In the genomic region with DNA sequence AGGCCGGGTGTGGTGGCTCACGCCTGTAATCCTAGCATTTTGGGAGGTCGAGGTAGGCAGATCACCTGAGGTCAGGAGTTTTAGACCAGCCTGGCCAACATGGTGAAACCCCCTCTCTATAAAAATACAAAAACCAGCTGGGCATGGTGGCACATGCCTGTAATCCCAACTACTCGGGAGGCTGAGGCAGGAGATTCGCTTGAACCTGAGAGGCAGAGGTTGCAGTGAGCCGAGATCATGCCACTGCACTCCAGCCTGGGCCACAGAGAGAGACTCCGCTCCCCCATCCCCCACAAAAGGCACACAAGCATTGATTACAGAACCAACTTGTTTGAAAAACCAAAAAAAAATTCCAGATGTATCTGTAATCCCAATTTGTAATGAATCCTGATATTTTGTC, we compare ENCODE assay signal across 8 cellular contexts. TPM values are rescaled to one million over a fixed set of nuclear protein-coding genes. Genes with fewer than 3 reads are reported as not detected.
DNase-seq lines count a peak whose midpoint lies in the region; ATAC-seq, FAIRE-seq and TF ChIP-seq lines count a peak whose summit lies in the region.
"Not testable (repeated sequence)": the region's sequence is repeated elsewhere in the genome, so short reads cannot be mapped to it uniquely, and the experiment has no call there.

No MANE protein-coding gene starts in this region.

- H3K4me3 ChIP-seq in CD4-positive, alpha-beta memory T cell (ENCODE audit: low read length in 2 of 2): peak overlapping the region; percentile 77 to 97
- H3K4me3 ChIP-seq in LNCaP clone FGC (ENCODE audit: low read depth, low read length) (peak overlapping the region; percentile 60), fibroblast of lung (replicated peaks in 1 of 4; ENCODE audit: control extremely low read depth in 1 of 4, insufficient read depth in 1 of 4, low read depth in 3 of 4, low read length in 4 of 4) (peak overlapping the region; percentile 54 to 88 (median 68)), right lobe of liver (peak overlapping the region; percentile 75 to 88 (median 86)), pancreas (peak overlapping the region; percentile 76 to 86 (median 80)), thyroid gland (replicated peaks in 1 of 3) (peak overlapping the region; percentile 33 to 90 (median 40))

- not testable (repeated sequence) for H3K9me3 Mint-ChIP-seq in CD4-positive, alpha-beta memory T cell; activated CD4-positive, alpha-beta T cell treated with anti-CD3 and anti-CD28 coated beads, Interleukin-2, amount 10 ng/mL, durations not matched to agents 7 days and 5 days; brain

- peak overlapping the region; percentile 83 for H3K9ac ChIP-seq in fibroblast of lung (ENCODE audit: insufficient read depth, low read length)

- TF ChIP-seq CTCF in LNCaP clone FGC (IDR thresholded peaks at IDR 0.05; ENCODE audit: control insufficient read depth, extremely low read depth, insufficient read depth); brain (conservative IDR thresholded peaks at IDR 0.05); fibroblast of lung (conservative IDR thresholded peaks at IDR 0.05 in 1 of 2, IDR thresholded peaks at IDR 0.05 in 1 of 2; ENCODE audit: low read depth in 1 of 2, low read length in 2 of 2); right lobe of liver (IDR thresholded peaks at IDR 0.05); pancreas (IDR thresholded peaks at IDR 0.05); thyroid gland (IDR thresholded peaks at IDR 0.05): not testable (repeated sequence)

- intact Hi-C loops in CD4-positive, alpha-beta memory T cell (cut with micrococcal nuclease): loop anchor here (1.0 to 2.0 kb wide), 3 partner anchors 8 to 94 kb away; no protein-coding TSS in a partner anchor
- intact Hi-C loops in right lobe of liver (cut with DNase I); pancreas (cut with DNase I); thyroid gland (cut with DNase I): not testable (repeated sequence)

- CTCF ChIA-PET in CD4-positive, alpha-beta memory T cell (lab: Charles Lee; ENCODE audit: partially characterized antibody): interaction anchor here (1.2 kb wide), 1 partner anchor 37 kb away, joined by 3 read pairs; no protein-coding TSS in a partner anchor
- CTCF ChIA-PET in activated CD4-positive, alpha-beta T cell treated with anti-CD3 and anti-CD28 coated beads, Interleukin-2, amount 10 ng/mL, durations not matched to agents 7 days and 5 days (lab: Charles Lee): interaction anchor here (0.8 to 1.2 kb wide), 4 partner anchors 7 to 164 kb away, joined by 3 read pairs; no protein-coding TSS in a partner anchor

- WGBS in right lobe of liver (ENCODE audit: insufficient coverage, low coverage, low lambda C conversion rate, missing lambda C conversion rate): 60% methylated on average over 6 of the region's 7 CpGs
- 29 to 30% methylated on average over 7 of the region's 7 CpGs for WGBS in pancreas, 2 donors
- WGBS in thyroid gland, 2 donors: 66 to 71% methylated on average over 7 of the region's 7 CpGs

- peak overlapping the region; percentile 94 to 99 (median 98) for H3K4me3 Mint-ChIP-seq in CD4-positive, alpha-beta memory T cell
- peak overlapping the region; percentile 100 for H3K4me3 Mint-ChIP-seq in activated CD4-positive, alpha-beta T cell treated with anti-CD3 and anti-CD28 coated beads, Interleukin-2, amount 10 ng/mL, durations not matched to agents 7 days and 5 days
- H3K4me3 Mint-ChIP-seq in brain: peak overlapping the region; percentile 86 to 99 (median 93)

- H3K4me1 ChIP-seq in CD4-positive, alpha-beta memory T cell (ENCODE audit: insufficient read depth, low read length): peaks cover 57% of the 10 kb centered on the region
- H3K4me1 ChIP-seq in fibroblast of lung (ENCODE audit: control insufficient read depth, extremely low read depth, insufficient read depth, low read length) (peaks cover 11% of the 10 kb centered on the region), right lobe of liver (peaks cover 0 to 45% (median 8%) of the 10 kb centered on the region in 4 donors), pancreas (peaks cover 20 to 43% (median 34%) of the 10 kb centered on the region in 3 donors), thyroid gland (peaks cover 44 to 54% of the 10 kb centered on the region in 2 donors)

- H3K9me3 ChIP-seq in CD4-positive, alpha-beta memory T cell (ENCODE audit: control insufficient read depth in 1 of 2, low read length in 2 of 2); fibroblast of lung (ENCODE audit: control insufficient read depth, insufficient read depth, low read depth, low read length); right lobe of liver; pancreas; thyroid gland: not testable (repeated sequence)

- not testable (repeated sequence) for H3K36me3 ChIP-seq in CD4-positive, alpha-beta memory T cell (ENCODE audit: insufficient read depth, low read length); fibroblast of lung (ENCODE audit: control insufficient read depth, insufficient read depth, low read length); right lobe of liver; pancreas; thyroid gland

- H4K20me1 ChIP-seq in fibroblast of lung (ENCODE audit: control insufficient read depth, extremely low read depth, insufficient read depth, low read length): not testable (repeated sequence)

- ATAC-seq in right lobe of liver, pancreas: not testable (repeated sequence)

- H3K4me1 Mint-ChIP-seq in CD4-positive, alpha-beta memory T cell: peaks cover 47 to 79% (median 52%) of the 10 kb centered on the region in 4 donors
- peaks cover 62% of the 10 kb centered on the region for H3K4me1 Mint-ChIP-seq in activated CD4-positive, alpha-beta T cell treated with anti-CD3 and anti-CD28 coated beads, Interleukin-2, amount 10 ng/mL, durations not matched to agents 7 days and 5 days
- peaks cover 62% of the 10 kb centered on the region for H3K4me1 Mint-ChIP-seq in brain

- not testable (repeated sequence) for TF ChIP-seq POLR2A in right lobe of liver (IDR thresholded peaks at IDR 0.05); thyroid gland (IDR thresholded peaks at IDR 0.05)

- not testable (repeated sequence) for H2AFZ ChIP-seq in fibroblast of lung (ENCODE audit: low read length)

- DNase-seq in CD4-positive, alpha-beta memory T cell: peak in 1 of 5 donors; percentile 47
- DNase-seq in LNCaP clone FGC (ENCODE audit: low read depth); activated CD4-positive, alpha-beta T cell treated with anti-CD3 and anti-CD28 coated beads, Interleukin-2, amount 10 ng/mL, durations not matched to agents 7 days and 5 days; fibroblast of lung (ENCODE audit: low read depth in 2 of 2); pancreas: not testable (repeated sequence)
- DNase-seq in right lobe of liver (peak in 1 of 3 donors; percentile 42), thyroid gland (peak in 1 of 2 donors; percentile 27)

- H3K27ac ChIP-seq in CD4-positive, alpha-beta memory T cell (ENCODE audit: low read depth, low read length): peak overlapping the region; percentile 86
- H3K27ac ChIP-seq in fibroblast of lung (ENCODE audit: insufficient read depth, low read length): peak overlapping the region; percentile 75
- H3K27ac ChIP-seq in right lobe of liver: peak overlapping the region; percentile 89 to 94 (median 93)
- H3K27ac ChIP-seq in pancreas: peak overlapping the region; percentile 94 to 97 (median 96)
- peak overlapping the region; percentile 78 to 98 (median 98) for H3K27ac ChIP-seq in thyroid gland

- POLR2A ChIA-PET in CD4-positive, alpha-beta memory T cell (lab: Charles Lee; ENCODE audit: partially characterized antibody): interaction anchor here (0.6 to 11.5 kb wide), 18 partner anchors 8 to 228 kb away, joined by 3 to 180 read pairs (median 4); a partner anchor contains a TSS
- POLR2A ChIA-PET in activated CD4-positive, alpha-beta T cell treated with anti-CD3 and anti-CD28 coated beads, Interleukin-2, amount 10 ng/mL, durations not matched to agents 7 days and 5 days (lab: Charles Lee): not testable (repeated sequence)

- peak overlapping the region; percentile 96 to 100 (median 99) for H3K27ac Mint-ChIP-seq in CD4-positive, alpha-beta memory T cell
- peak overlapping the region; percentile 98 for H3K27ac Mint-ChIP-seq in activated CD4-positive, alpha-beta T cell treated with anti-CD3 and anti-CD28 coated beads, Interleukin-2, amount 10 ng/mL, durations not matched to agents 7 days and 5 days
- H3K27ac Mint-ChIP-seq in brain: peak overlapping the region; percentile 79 to 95 (median 91)

- peak overlapping the region; percentile 85 for H3K4me2 ChIP-seq in fibroblast of lung (ENCODE audit: extremely low read depth, insufficient read depth, low read length)

- peaks cover 31 to 62% of the 10 kb centered on the region in 2 donors for H3K36me3 Mint-ChIP-seq in CD4-positive, alpha-beta memory T cell
- peaks cover 66% of the 10 kb centered on the region for H3K36me3 Mint-ChIP-seq in activated CD4-positive, alpha-beta T cell treated with anti-CD3 and anti-CD28 coated beads, Interleukin-2, amount 10 ng/mL, durations not matched to agents 7 days and 5 days (ENCODE audit: low read depth)
- H3K36me3 Mint-ChIP-seq in brain: peaks cover 12% of the 10 kb centered on the region

- H3K79me2 ChIP-seq in fibroblast of lung (ENCODE audit: control insufficient read depth, insufficient read depth, low read length): peaks cover 61% of the 10 kb centered on the region

- H3K27me3 Mint-ChIP-seq in CD4-positive, alpha-beta memory T cell; activated CD4-positive, alpha-beta T cell treated with anti-CD3 and anti-CD28 coated beads, Interleukin-2, amount 10 ng/mL, durations not matched to agents 7 days and 5 days: not testable (repeated sequence)
- peaks cover 23% of the 10 kb centered on the region for H3K27me3 Mint-ChIP-seq in brain

- not testable (repeated sequence) for FAIRE-seq in pancreas (lab: Jason Lieb, UNC)

- not testable (repeated sequence) for H3K27me3 ChIP-seq in CD4-positive, alpha-beta memory T cell (ENCODE audit: insufficient read depth, low read length); fibroblast of lung (ENCODE audit: control insufficient read depth, insufficient read depth, low read length); right lobe of liver; pancreas; thyroid gland

RNA-seq across cellular contexts. Expression of a gene that starts 2.4 kb away (rescaled TPM):
- total RNA-seq in CD4-positive, alpha-beta memory T cell: 100 to 1,000 TPM; 264 to 277 TPM
- polyA plus RNA-seq in CD4-positive, alpha-beta memory T cell: 100 to 1,000 TPM; 260 to 268 TPM
- total RNA-seq in activated CD4-positive, alpha-beta T cell treated with anti-CD3 and anti-CD28 coated beads, Interleukin-2, amount 10 ng/mL, durations not matched to agents 7 days and 5 days: 100 to 1,000 TPM; 201 to 210 TPM
- polyA plus RNA-seq in brain (ENCODE audit: insufficient read depth, low read depth, low replicate concordance) (317 TPM), fibroblast of lung (105 and 132 TPM in 2 replicates), pancreas (10 to 100 TPM; 70.6 to 91.6 TPM)
- total RNA-seq in fibroblast of lung (55.2 and 89.0 TPM in 2 replicates), right lobe of liver (100 to 1,000 TPM in 1 of 6 experiments, 10 to 100 TPM in 5; 26.4 to 161 (median 35.9) TPM), pancreas (100 to 1,000 TPM in 3 of 6 donors, 10 to 100 TPM in 3; 68.1 to 109 (median 94.8) TPM), thyroid gland (100 to 1,000 TPM; 221 to 412 (median 339) TPM)
- polyA plus RNA-seq in fibroblast of lung (2012): 103 and 125 TPM in 2 replicates
- 108 and 119 TPM in 2 replicates for polyA minus RNA-seq in fibroblast of lung (ENCODE audit: low replicate concordance)
